In the genomic region with DNA sequence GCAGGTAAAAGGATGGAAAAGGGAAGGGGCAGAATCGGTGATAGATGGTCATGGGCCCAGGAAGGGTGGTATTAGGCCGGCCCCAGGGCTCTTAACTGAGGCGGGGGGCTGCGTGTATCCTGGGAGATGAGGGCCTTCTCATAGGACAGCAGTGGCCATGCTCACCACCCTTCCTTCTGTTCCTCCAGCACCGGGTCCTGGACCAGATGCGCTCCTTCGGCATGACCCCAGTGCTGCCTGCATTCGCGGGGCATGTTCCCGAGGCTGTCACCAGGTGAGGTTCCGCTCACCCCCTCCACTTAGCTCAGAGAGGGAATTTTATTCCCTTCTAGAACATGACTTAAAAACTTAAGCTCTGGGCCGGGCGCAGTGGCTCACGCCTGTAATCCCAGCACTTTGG, we compare ENCODE assay signal across 15 cellular contexts. TPM values are rescaled to one million over a fixed set of nuclear protein-coding genes. Genes with fewer than 3 reads are reported as not detected.
DNase-seq lines count a peak whose midpoint lies in the region; ATAC-seq and TF ChIP-seq lines count a peak whose summit lies in the region.
"Had no signal": no experiment of that assay in that cellular context is flagged by ENCODE, and none has a peak within 500 bp of the region (broad histone marks: within the 10 kb centered on the region; RNA-seq: fewer than 3 reads in every experiment).

No MANE protein-coding gene starts in this region.

- no peak overlapping the region for H4K5ac ChIP-seq in H9 (ENCODE audit: insufficient read length, low read depth, low read length)

- no peak overlapping the region for H3K4ac ChIP-seq in H9 (ENCODE audit: low read depth, low read length)

- H3T11ph ChIP-seq in H9 (ENCODE audit: low read length): no peak overlapping the region

- WGBS in right cardiac atrium: 95% methylated on average over 14 of the region's 14 CpGs
- WGBS in H9 (ENCODE audit: extremely low coverage, insufficient read length, low lambda C conversion rate): no CpG with 5 or more reads among the region's 14 CpGs
- WGBS in stomach, 5 donors: 92 to 98% (median 94%) methylated on average over 14 of the region's 14 CpGs

- H3K4me3 ChIP-seq in right cardiac atrium (ENCODE audit: low read length) (no peak overlapping the region), stomach (no peak overlapping the region)

- no peaks in the 10 kb centered on the region for H3K79me2 ChIP-seq in H9 (ENCODE audit: insufficient read depth, low read length)

- no peaks in the 10 kb centered on the region for H3K27me3 ChIP-seq in right cardiac atrium (ENCODE audit: control insufficient read depth, insufficient read depth)
- no peaks in the 10 kb centered on the region for H3K27me3 ChIP-seq in H9 (ENCODE audit: insufficient read depth, low read length)
- H3K27me3 ChIP-seq in stomach: no peaks in the 10 kb centered on the region

- no peak overlapping the region for H2BK12ac ChIP-seq in H9 (ENCODE audit: insufficient read length, low read depth, low read length)

- no peak overlapping the region for H3K14ac ChIP-seq in H9 (ENCODE audit: insufficient read depth, low read length)

- H2AK5ac ChIP-seq in H9 (ENCODE audit: insufficient read length, low read length): no peak overlapping the region

- H3K27ac ChIP-seq in right cardiac atrium (ENCODE audit: low read length) (no peak overlapping the region), H9 (ENCODE audit: insufficient read length, low read depth, low read length) (no peak overlapping the region), stomach (no peak overlapping the region)

- DNase-seq in right cardiac atrium (peak in 2 of 3 donors; percentile 10 to 28), Right ventricle myocardium inferior (ENCODE audit: missing footprints) (no peak), T-helper 17 cell (no peak), H9 (no peak), amygdala (lab: John Stamatoyannopoulos, UW) (no peak), stomach (no peak)
- DNase-seq in stimulated activated effector memory CD8-positive, alpha-beta T cell treated with anti-CD3 and anti-CD28 coated beads, Interleukin-12 subunit alpha, Interleukin-12 subunit beta, amount 100 ng/mL, for 72 hours (ENCODE audit: low spot score in 2 of 2): no peak
- DNase-seq: CD4-positive, alpha-beta memory T cell; GOT3; MV-4-11; NCI-H187; NCI-H345; NCI-H524 treated with DMSO at 0.1 percent for 48 hours had no signal

- no peaks in the 10 kb centered on the region for H4K20me1 ChIP-seq in H9 (ENCODE audit: control insufficient read depth, insufficient read depth, insufficient read length)

- no peak overlapping the region for H4K8ac ChIP-seq in H9 (replicated peaks; ENCODE audit: insufficient read length, low read depth, low read length)

- no peak for TF ChIP-seq POLR2A in stomach (IDR thresholded peaks at IDR 0.05)

- no peak overlapping the region for H2BK15ac ChIP-seq in H9 (ENCODE audit: low read depth, low read length)

- H3K27ac Mint-ChIP-seq in T-helper 17 cell (no peak overlapping the region), nephron (no peak overlapping the region), H9 (no peak overlapping the region)
- H3K27ac Mint-ChIP-seq in stimulated activated effector memory CD8-positive, alpha-beta T cell treated with anti-CD3 and anti-CD28 coated beads, Interleukin-12 subunit alpha, Interleukin-12 subunit beta, amount 100 ng/mL, for 72 hours: no peak overlapping the region

- no peak overlapping the region for H2BK5ac ChIP-seq in H9 (ENCODE audit: insufficient read length, low read length)

- no peaks in the 10 kb centered on the region for H3K36me3 Mint-ChIP-seq in T-helper 17 cell (ENCODE audit: low read depth)
- peaks cover 14% of the 10 kb centered on the region for H3K36me3 Mint-ChIP-seq in nephron (ENCODE audit: low read depth)
- H3K36me3 Mint-ChIP-seq in stimulated activated effector memory CD8-positive, alpha-beta T cell treated with anti-CD3 and anti-CD28 coated beads, Interleukin-12 subunit alpha, Interleukin-12 subunit beta, amount 100 ng/mL, for 72 hours: peaks cover 24% of the 10 kb centered on the region
- peaks cover 0 to 29% (median 22%) of the 10 kb centered on the region in 3 experiments; a peak in 6 of 7 replicates for H3K36me3 Mint-ChIP-seq in H9 (ENCODE audit: insufficient read depth in 1 of 3, low read depth in 3 of 3)

- TF ChIP-seq EP300 in stomach (IDR thresholded peaks at IDR 0.05): no peak

- no peak overlapping the region for H2BK120ac ChIP-seq in H9 (ENCODE audit: low read depth, low read length, poor library complexity, severe bottlenecking)

- no peak overlapping the region for H2BK20ac ChIP-seq in H9 (ENCODE audit: low read depth, low read length, poor library complexity, severe bottlenecking)

- no peak overlapping the region for H2AFZ ChIP-seq in H9 (ENCODE audit: low read length)

- no peak overlapping the region for H3K18ac ChIP-seq in H9 (ENCODE audit: insufficient read length, low read depth, low read length)

- H3K4me3 Mint-ChIP-seq in T-helper 17 cell (peak overlapping the region; percentile 84), nephron (peak overlapping the region; percentile 84 to 95 (median 88)), H9 (no peak overlapping the region)
- H3K4me3 Mint-ChIP-seq in stimulated activated effector memory CD8-positive, alpha-beta T cell treated with anti-CD3 and anti-CD28 coated beads, Interleukin-12 subunit alpha, Interleukin-12 subunit beta, amount 100 ng/mL, for 72 hours: peak overlapping the region; percentile 75

- no peak overlapping the region for H3K23ac ChIP-seq in H9 (ENCODE audit: insufficient read length, low read depth, low read length)

- intact Hi-C loops in right cardiac atrium (cut with DNase I) (no loop called here), Right ventricle myocardium inferior (cut with DNase I) (no loop called here), stomach (cut with DNase I; ENCODE audit: low total_unique reads) (no loop called here)

- H3K36me3 ChIP-seq in stomach: peaks cover 37 to 54% (median 49%) of the 10 kb centered on the region in 4 donors

- H3K27me3 Mint-ChIP-seq in T-helper 17 cell (peaks cover 3% of the 10 kb centered on the region), nephron (ENCODE audit: low read depth) (no peaks in the 10 kb centered on the region), H9 (ENCODE audit: low read depth) (peaks cover 9% of the 10 kb centered on the region)
- H3K27me3 Mint-ChIP-seq: B cell; CD4-positive, alpha-beta memory T cell had no signal

- H3K4me1 Mint-ChIP-seq in T-helper 17 cell (peaks cover 28% of the 10 kb centered on the region), nephron (peaks cover 24% of the 10 kb centered on the region), H9 (peaks cover 11 to 19% of the 10 kb centered on the region in 2 experiments)
- peaks cover 43% of the 10 kb centered on the region for H3K4me1 Mint-ChIP-seq in stimulated activated effector memory CD8-positive, alpha-beta T cell treated with anti-CD3 and anti-CD28 coated beads, Interleukin-12 subunit alpha, Interleukin-12 subunit beta, amount 100 ng/mL, for 72 hours

- no peaks in the 10 kb centered on the region for H3K79me1 ChIP-seq in H9 (ENCODE audit: insufficient read depth, low read depth, low read length, poor library complexity, severe bottlenecking)

- H3K9me3 Mint-ChIP-seq in nephron (no peaks in the 10 kb centered on the region), H9 (no peaks in the 10 kb centered on the region)
- no peaks in the 10 kb centered on the region for H3K9me3 Mint-ChIP-seq in stimulated activated effector memory CD8-positive, alpha-beta T cell treated with anti-CD3 and anti-CD28 coated beads, Interleukin-12 subunit alpha, Interleukin-12 subunit beta, amount 100 ng/mL, for 72 hours
- H3K9me3 Mint-ChIP-seq: CD4-positive, alpha-beta memory T cell had no signal

- H3K56ac ChIP-seq in H9 (ENCODE audit: insufficient read length, low read depth, low read length): no peak overlapping the region

- H3K4me2 ChIP-seq in H9 (ENCODE audit: insufficient read depth, insufficient read length, low read length): no peak overlapping the region

- H3K23me2 ChIP-seq in H9 (ENCODE audit: insufficient read length, low read depth, low read length, poor library complexity, severe bottlenecking): peaks cover 5% of the 10 kb centered on the region

- no peak overlapping the region for H4K91ac ChIP-seq in H9 (ENCODE audit: insufficient read length, low read depth, low read length)

- TF ChIP-seq CTCF in nephron (IDR thresholded peaks at IDR 0.05; ENCODE audit: unreplicated experiment in 3 of 3) (no peak), H9 (conservative IDR thresholded peaks at IDR 0.05) (no peak), stomach (IDR thresholded peaks at IDR 0.05) (no peak)

- no peak for ATAC-seq in right cardiac atrium
- no peak for ATAC-seq in Right ventricle myocardium inferior
- ATAC-seq in T-helper 17 cell: no peak
- ATAC-seq in stimulated activated effector memory CD8-positive, alpha-beta T cell treated with anti-CD3 and anti-CD28 coated beads, Interleukin-12 subunit alpha, Interleukin-12 subunit beta, amount 100 ng/mL, for 72 hours: no peak

- H3K9me3 ChIP-seq in right cardiac atrium (ENCODE audit: control insufficient read depth, low read length) (no peaks in the 10 kb centered on the region), T-helper 17 cell (ENCODE audit: control insufficient read depth, low read length, poor library complexity, severe bottlenecking) (no peaks in the 10 kb centered on the region), H9 (ENCODE audit: control insufficient read depth, low read depth, low read length) (no peaks in the 10 kb centered on the region), stomach (no peaks in the 10 kb centered on the region)

- peaks cover 7% of the 10 kb centered on the region for H3K4me1 ChIP-seq in right cardiac atrium (ENCODE audit: control insufficient read depth, insufficient read depth, low read length)
- H3K4me1 ChIP-seq in H9 (ENCODE audit: insufficient read depth, low read length): no peaks in the 10 kb centered on the region; the same call in 1 of the 2 replicates
- H3K4me1 ChIP-seq in stomach: peaks cover 27 to 47% (median 30%) of the 10 kb centered on the region in 4 donors

- H3K9ac ChIP-seq in H9 (ENCODE audit: extremely low read depth, insufficient read length, low read length): no peak overlapping the region

RNA-seq across cellular contexts. Expression of a gene that starts 2.4 kb away (rescaled TPM):
- total RNA-seq in right cardiac atrium (10 to 100 TPM; 11.3 to 18.8 (median 15.0) TPM), Right ventricle myocardium inferior (8.6 TPM), T-helper 17 cell (10 to 100 TPM; 12.5 to 13.2 TPM), H9 (2021) (20.4 and 23.5 TPM in 2 replicates), stomach (10 to 100 TPM; 11.7 to 55.8 (median 22.9) TPM)
- polyA plus RNA-seq in right cardiac atrium (13.7 TPM), stomach (10 to 100 TPM; 16.7 to 22.4 (median 19.9) TPM)

RNA-seq across cellular contexts. Expression of a gene that starts 14.2 kb away (rescaled TPM):
- 1 to 10 TPM; 1.2 to 1.6 (median 1.4) TPM for total RNA-seq in right cardiac atrium
- 2.5 TPM for polyA plus RNA-seq in right cardiac atrium
- total RNA-seq in Right ventricle myocardium inferior: 1.4 TPM
- total RNA-seq in T-helper 17 cell: 1 to 10 TPM in 1 of 2 donors, under 1 TPM in 1; 0.90 to 1.2 TPM
- 1.3 and 1.5 TPM in 2 replicates for total RNA-seq in H9 (2021)
- 1 to 10 TPM in 1 of 5 donors, under 1 TPM in 1, not detected in 3; 0.55 to 1.8 TPM for total RNA-seq in stomach
- polyA plus RNA-seq in stomach: 1 to 10 TPM; 2.7 to 4.8 (median 4.6) TPM

RNA-seq across cellular contexts. Expression of a gene that starts 23.5 kb away (rescaled TPM):
- total RNA-seq in right cardiac atrium (10 to 100 TPM; 32.4 to 45.5 (median 40.0) TPM), Right ventricle myocardium inferior (45.6 TPM), T-helper 17 cell (10 to 100 TPM; 39.1 to 49.4 TPM), H9 (2021) (81.4 and 84.1 TPM in 2 replicates), stomach (100 to 1,000 TPM in 1 of 5 donors, 10 to 100 TPM in 4; 15.6 to 127 (median 43.5) TPM)
- polyA plus RNA-seq in right cardiac atrium (30.2 TPM), stomach (10 to 100 TPM; 79.6 to 93.4 (median 88.4) TPM)

RNA-seq across cellular contexts. Expression of a gene that starts 28.4 kb away (rescaled TPM):
- 10 to 100 TPM; 46.9 to 63.8 (median 54.2) TPM for total RNA-seq in right cardiac atrium
- 65.0 TPM for polyA plus RNA-seq in right cardiac atrium
- total RNA-seq in Right ventricle myocardium inferior: 65.9 TPM
- 10 to 100 TPM; 33.1 to 36.1 TPM for total RNA-seq in T-helper 17 cell
- total RNA-seq in H9 (2021): 42.1 and 45.3 TPM in 2 replicates
- 100 to 1,000 TPM in 1 of 5 donors, 10 to 100 TPM in 4; 39.7 to 101 (median 62.5) TPM for total RNA-seq in stomach
- polyA plus RNA-seq in stomach: 10 to 100 TPM; 39.1 to 83.4 (median 55.5) TPM

RNA-seq across cellular contexts. Expression of a gene that starts 39.0 kb away (rescaled TPM):
- total RNA-seq in right cardiac atrium (1 to 10 TPM; 1.4 to 3.3 (median 2.5) TPM), Right ventricle myocardium inferior (3.4 TPM), T-helper 17 cell (1 to 10 TPM; 2.4 to 2.6 TPM), H9 (2021) (36.0 and 37.4 TPM in 2 replicates), stomach (1 to 10 TPM in 2 of 5 donors, under 1 TPM in 1, not detected in 2; 0.89 to 3.3 (median 2.4) TPM)
- polyA plus RNA-seq in right cardiac atrium (2.2 TPM), stomach (1 to 10 TPM; 5.1 to 6.5 (median 5.2) TPM)

Comparison
In these comparisons a context has a peak if more than half of its experiments do, and no peak if none do; other contexts are left out.
1. DNase-seq: peak in right cardiac atrium (2 of 3); none in Right ventricle myocardium inferior (single experiment), T-helper 17 cell (0 of 3), stimulated activated effector memory CD8-positive, alpha-beta T cell treated with anti-CD3 and anti-CD28 coated beads, Interleukin-12 subunit alpha, Interleukin-12 subunit beta, amount 100 ng/mL, for 72 hours (0 of 2), H9 (single experiment), amygdala (0 of 56) and stomach (single experiment).
2. H3K4me3 Mint-ChIP-seq: peak in T-helper 17 cell (single experiment), nephron (3 of 3) and stimulated activated effector memory CD8-positive, alpha-beta T cell treated with anti-CD3 and anti-CD28 coated beads, Interleukin-12 subunit alpha, Interleukin-12 subunit beta, amount 100 ng/mL, for 72 hours (single experiment); none in H9 (0 of 2).